Comparison of ENCODE assay signal across 8 cellular contexts in genomic region chr22:30356392-30357230, GRCh38. TPM values are rescaled to one million over a fixed set of nuclear protein-coding genes. Genes with fewer than 3 reads are reported as not detected.
DNase-seq lines count a peak whose midpoint lies in the region; ATAC-seq and TF ChIP-seq lines count a peak whose summit lies in the region.

Gene CCDC157 (plus strand): TSS chr22:30357007. CDS start chr22:30366001, 8,994 bp downstream.
Gene SF3A1 (minus strand): TSS chr22:30356894. CDS start chr22:30356792, 102 bp downstream.

- intact Hi-C loops in gastrocnemius medialis (cut with DNase I; ENCODE audit: low total_unique reads) = loop anchor here (1.0 kb wide), 4 partner anchors 29 to 68 kb away; partner anchors contain the start of gene RNF215

- no peaks in the 10 kb centered on the region for H3K9me3 ChIP-seq in gastrocnemius medialis

- peak; percentile 85 to 86 for TF ChIP-seq POLR2A in gastrocnemius medialis (IDR thresholded peaks at IDR 0.05)

- peak within 1 kb of the TSS; percentile 90 for H3K4me3 ChIP-seq in iPS-11a (ENCODE audit: low read depth, low read length)
- peak within 1 kb of the TSS; percentile 78 to 98 (median 92) for H3K4me3 ChIP-seq in gastrocnemius medialis

- H3K4me3 Mint-ChIP-seq in brain = peak within 1 kb of the TSS; percentile 98 to 99 (median 99)

- TF ChIP-seq CTCF in brain (conservative IDR thresholded peaks at IDR 0.05) (no peak), gastrocnemius medialis (IDR thresholded peaks at IDR 0.05 in 4 of 5, conservative IDR thresholded peaks at IDR 0.05 in 1 of 5) (no peak)

- ATAC-seq in GM18520 (IDR thresholded peaks at IDR 0.05; ENCODE audit: unreplicated experiment) (peak; percentile 81), HG03045 (IDR thresholded peaks at IDR 0.05; ENCODE audit: unreplicated experiment) (peak; percentile 91), gastrocnemius medialis (peak; percentile 98)

- peaks cover 23 to 32% of the 10 kb centered on the region in 2 donors for H3K4me1 ChIP-seq in gastrocnemius medialis

- peak within 1 kb of the TSS; percentile 93 to 97 (median 94) for H3K27ac ChIP-seq in gastrocnemius medialis

- peaks cover 0 to 13% of the 10 kb centered on the region in 2 donors for H3K36me3 ChIP-seq in gastrocnemius medialis

- in situ Hi-C loops in gastrocnemius medialis (cut with MboI; ENCODE audit: low sequenced_read_pairs in 4 of 4) = no loop called here

- no peaks in the 10 kb centered on the region for H3K9me3 Mint-ChIP-seq in brain

- H3K27me3 ChIP-seq in gastrocnemius medialis = no peaks in the 10 kb centered on the region

- peak within 1 kb of the TSS; percentile 93 to 98 (median 96) for H3K27ac Mint-ChIP-seq in brain

- H3K36me3 Mint-ChIP-seq in brain = peaks cover 23% of the 10 kb centered on the region

- H3K27me3 Mint-ChIP-seq in brain = peaks cover 11% of the 10 kb centered on the region

- H3K4me1 Mint-ChIP-seq in brain = peaks cover 53% of the 10 kb centered on the region

- DNase-seq in A172 (ENCODE audit: low spot score) = peak; percentile 72
- DNase-seq in NCI-H2107 (lab: John Stamatoyannopoulos, UW) = peak; percentile 67
- DNase-seq in UCSD-AML1 (lab: John Stamatoyannopoulos, UW; ENCODE audit: unreplicated experiment) = peak; percentile 92
- DNase-seq in gastrocnemius medialis = peak; percentile 75 to 81

RNA-seq across cellular contexts. Expression of gene CCDC157, which starts in this region (rescaled TPM):
- 1.1 and 1.2 TPM in 2 replicates for total RNA-seq in A172 (2014; rRNA removed; shearing (Covaris generic))
- 5.1 TPM for polyA plus RNA-seq in brain (ENCODE audit: insufficient read depth, low read depth, low replicate concordance)
- 1 to 10 TPM in 2 of 4 donors, under 1 TPM in 2; 0.41 to 1.4 (median 1.1) TPM for total RNA-seq in gastrocnemius medialis

RNA-seq across cellular contexts. Expression of gene SF3A1, which starts in this region (rescaled TPM):
- 25.1 and 39.8 TPM in 2 replicates for total RNA-seq in A172 (2014; rRNA removed; shearing (Covaris generic))
- 205 TPM for polyA plus RNA-seq in brain (ENCODE audit: insufficient read depth, low read depth, low replicate concordance)
- 100 to 1,000 TPM in 2 of 4 donors, 10 to 100 TPM in 2; 36.0 to 145 (median 94.5) TPM for total RNA-seq in gastrocnemius medialis

Comparison
In these comparisons a context has a peak if more than half of its experiments do, and no peak if none do; other contexts are left out.
1. Peak in every context shown above with its lines: DNase-seq, ATAC-seq, H3K4me3 ChIP-seq and H3K27ac ChIP-seq.